26 cellular contexts compared by ENCODE assay signal in genomic region chr14:104788533-104788818, GRCh38.
"Had no signal": no experiment of that assay in that cellular context is flagged by ENCODE, and none has a peak within 500 bp of the region (broad histone marks: within the 10 kb centered on the region; RNA-seq: fewer than 3 reads in every experiment).

No MANE protein-coding gene starts in this region.

- H3K27ac ChIP-seq: brain microvascular endothelial cell, vagina, WERI-Rb-1 had no signal

- H3K9me3 ChIP-seq: ascending aorta, upper lobe of left lung, vagina had no signal

- H3K4me3 Mint-ChIP-seq: activated naive CD4-positive, alpha-beta T cell treated with anti-CD3 and anti-CD28 coated beads for 36 hours; activated naive CD8-positive, alpha-beta T cell treated with anti-CD3 and anti-CD28 coated beads for 36 hours; activated T-helper 1 cell treated with anti-CD3 and anti-CD28 coated beads, Interleukin-12 subunit alpha, Interleukin-12 subunit beta, Interleukin-2, Interleukin-4 antibody, amounts not matched to agents 30 ng/mL and 10 ng/mL and 1 ng/mL, durations not matched to agents 14 hours and 24 hours and 36 hours; mesothelial cell of epicardium; naive B cell; nephron progenitor cell; T-helper 17 cell had no signal

- H3K27ac Mint-ChIP-seq: activated naive CD4-positive, alpha-beta T cell treated with anti-CD3 and anti-CD28 coated beads for 36 hours; activated naive CD8-positive, alpha-beta T cell treated with anti-CD3 and anti-CD28 coated beads for 36 hours; activated T-helper 1 cell treated with anti-CD3 and anti-CD28 coated beads, Interleukin-12 subunit alpha, Interleukin-12 subunit beta, Interleukin-2, Interleukin-4 antibody, amounts not matched to agents 30 ng/mL and 10 ng/mL and 1 ng/mL, durations not matched to agents 14 hours and 24 hours and 36 hours; mesothelial cell of epicardium; naive B cell; nephron progenitor cell; T-helper 17 cell had no signal

- DNase-seq: activated CD4-positive, alpha-beta T cell treated with anti-CD3 and anti-CD28 coated beads for 48 hours; activated CD4-positive, alpha-beta T cell treated with anti-CD3 and anti-CD28 coated beads, Interleukin-2, amount 50 U/mL, for 48 hours; activated CD8-positive, alpha-beta memory T cell treated with anti-CD3 and anti-CD28 coated beads for 24 hours; activated effector memory CD4-positive, alpha-beta T cell treated with anti-CD3 and anti-CD28 coated beads, Interleukin-2, amount 50 U/mL, for 16 hours; activated naive CD4-positive, alpha-beta T cell treated with anti-CD3 and anti-CD28 coated beads for 36 hours; activated naive CD8-positive, alpha-beta T cell treated with anti-CD3 and anti-CD28 coated beads for 36 hours; brain microvascular endothelial cell; caudate nucleus; effector CD4-positive, alpha-beta T cell; left colon; naive B cell; nephron progenitor cell; nucleus accumbens; stimulated activated CD4-positive, alpha-beta T cell treated with anti-CD3 and anti-CD28 coated beads, Interleukin-15, amount 100 ng/mL, for 24 hours; stimulated activated CD4-positive, alpha-beta T cell treated with anti-CD3 and anti-CD28 coated beads, Interleukin-2, amount 100 ng/mL, for 24 hours; stimulated activated naive CD8-positive, alpha-beta T cell treated with anti-CD3 and anti-CD28 coated beads, Interleukin-15, amount 100 ng/mL, for 72 hours; T-helper 17 cell; T1000; WERI-Rb-1 had no signal

- ATAC-seq: activated CD4-positive, CD25-positive, alpha-beta regulatory T cell treated with anti-CD3 and anti-CD28 coated beads, Interleukin-2, amount 50 U/mL, for 24 hours; left colon; right cardiac atrium; stimulated activated naive CD8-positive, alpha-beta T cell treated with anti-CD3 and anti-CD28 coated beads, Interleukin-15, amount 100 ng/mL, for 72 hours; T-helper 17 cell had no signal

- H3K4me3 ChIP-seq: ascending aorta, upper lobe of left lung, vagina had no signal

- H3K27me3 Mint-ChIP-seq: activated naive CD8-positive, alpha-beta T cell treated with anti-CD3 and anti-CD28 coated beads for 36 hours; naive B cell; stimulated activated naive CD8-positive, alpha-beta T cell treated with anti-CD3 and anti-CD28 coated beads, Interleukin-15, amount 100 ng/mL, for 72 hours; T-helper 17 cell had no signal

- H3K9me3 Mint-ChIP-seq: activated naive CD4-positive, alpha-beta T cell treated with anti-CD3 and anti-CD28 coated beads for 36 hours; activated naive CD8-positive, alpha-beta T cell treated with anti-CD3 and anti-CD28 coated beads for 36 hours; activated T-helper 1 cell treated with anti-CD3 and anti-CD28 coated beads, Interleukin-12 subunit alpha, Interleukin-12 subunit beta, Interleukin-2, Interleukin-4 antibody, amounts not matched to agents 30 ng/mL and 10 ng/mL and 1 ng/mL, durations not matched to agents 14 hours and 24 hours and 36 hours; mesothelial cell of epicardium; naive B cell; nephron progenitor cell; stimulated activated naive CD8-positive, alpha-beta T cell treated with anti-CD3 and anti-CD28 coated beads, Interleukin-15, amount 100 ng/mL, for 72 hours had no signal

- H3K36me3 Mint-ChIP-seq: activated naive CD8-positive, alpha-beta T cell treated with anti-CD3 and anti-CD28 coated beads for 36 hours; mesothelial cell of epicardium; naive B cell had no signal

- H3K27me3 ChIP-seq: ascending aorta, brain microvascular endothelial cell, upper lobe of left lung, vagina had no signal
